16 cellular contexts compared by ENCODE assay signal in the genomic region with DNA sequence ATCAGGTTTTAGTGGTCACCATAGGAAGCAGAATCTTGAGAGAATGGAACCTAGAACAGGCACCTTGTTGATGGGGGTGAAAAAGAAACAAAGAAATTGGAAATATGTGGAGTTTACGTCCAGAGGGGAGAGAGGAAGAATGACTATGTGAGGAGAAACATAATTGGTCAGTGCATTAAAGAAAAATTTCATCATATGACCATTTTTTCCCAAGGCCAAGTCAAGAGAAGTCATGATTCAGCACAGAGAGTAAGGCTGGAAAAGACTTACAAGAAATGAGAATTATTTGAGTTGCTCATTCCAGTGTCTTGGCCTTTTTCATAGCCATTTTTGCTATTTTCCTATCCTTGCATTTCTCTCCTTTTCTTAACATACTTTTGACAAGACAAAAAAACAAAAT.
DNase-seq lines count a peak whose midpoint lies in the region; ATAC-seq and TF ChIP-seq lines count a peak whose summit lies in the region.
"Had no signal": no experiment of that assay in that cellular context is flagged by ENCODE, and none has a peak within 500 bp of the region (broad histone marks: within the 10 kb centered on the region; RNA-seq: fewer than 3 reads in every experiment).

No MANE protein-coding gene starts in this region.

- TF ChIP-seq CTCF in GM23338 (conservative IDR thresholded peaks at IDR 0.05; ENCODE audit: low read depth in 2 of 2) (no peak), RWPE2 (IDR thresholded peaks at IDR 0.05; ENCODE audit: poor library complexity, severe bottlenecking) (no peak), choroid plexus epithelial cell (conservative IDR thresholded peaks at IDR 0.05; ENCODE audit: low read depth, low read length) (no peak)

- peak overlapping the region; percentile 28; the same call in 1 of the 2 replicates for H2AFZ ChIP-seq in GM23338

- H3K9me3 ChIP-seq in RWPE2 (ENCODE audit: severe bottlenecking): no peaks in the 10 kb centered on the region
- H3K9me3 ChIP-seq: Caco-2, HAP-1 had no signal

- no peaks in the 10 kb centered on the region for H3K79me2 ChIP-seq in GM23338 (replicated peaks; ENCODE audit: insufficient read depth)

- no peaks in the 10 kb centered on the region for H3K27me3 ChIP-seq in GM23338 (ENCODE audit: insufficient read depth)
- H3K27me3 ChIP-seq in RWPE2 (ENCODE audit: insufficient read depth, poor library complexity, severe bottlenecking): no peaks in the 10 kb centered on the region

- DNase-seq in GM23338 (ENCODE audit: low spot score) (no peak), RWPE2 (ENCODE audit: low spot score) (no peak), choroid plexus epithelial cell (ENCODE audit: low read depth) (peak; percentile 30), SW 1271 (lab: John Stamatoyannopoulos, UW) (no peak), T-helper 1 cell (no peak), sciatic nerve (ENCODE audit: low spot score) (no peak)
- DNase-seq: ACHN; AML-193; Caco-2; CD4-positive, alpha-beta T cell; GDM1; KBM-7 had no signal

- H3K36me3 ChIP-seq in GM23338 (ENCODE audit: insufficient read depth): no peaks in the 10 kb centered on the region
- H3K36me3 ChIP-seq in RWPE2 (ENCODE audit: low read depth): no peaks in the 10 kb centered on the region
- H3K36me3 ChIP-seq: HAP-1 had no signal

- H3K4me3 Mint-ChIP-seq in GM23338: no peak overlapping the region
- H3K4me3 Mint-ChIP-seq: CD4-positive, alpha-beta T cell had no signal

- H3F3A ChIP-seq in GM23338 (replicated peaks; ENCODE audit: low read depth): no peaks in the 10 kb centered on the region

- no peaks in the 10 kb centered on the region for H3K36me3 Mint-ChIP-seq in GM23338 (ENCODE audit: low read depth)
- H3K36me3 Mint-ChIP-seq: IgD-negative memory B cell had no signal

- no peak overlapping the region for H3K4me2 ChIP-seq in GM23338

- no peak overlapping the region for H3K27ac ChIP-seq in GM23338 (ENCODE audit: low read depth)
- peak overlapping the region; percentile 63 for H3K27ac ChIP-seq in RWPE2 (ENCODE audit: poor library complexity, severe bottlenecking)
- H3K27ac ChIP-seq: C4-2B had no signal

- peaks cover 11% of the 10 kb centered on the region; the same call in 2 of the 3 replicates for H3K4me1 Mint-ChIP-seq in GM23338
- H3K4me1 Mint-ChIP-seq: IgD-negative memory B cell had no signal

- no peaks in the 10 kb centered on the region for H4K20me1 ChIP-seq in GM23338 (replicated peaks; ENCODE audit: insufficient read depth)

- H3K27me3 Mint-ChIP-seq in GM23338 (ENCODE audit: insufficient read depth, low read depth, poor library complexity): no peaks in the 10 kb centered on the region
- H3K27me3 Mint-ChIP-seq: CD4-positive, alpha-beta T cell; IgD-negative memory B cell had no signal

- H3K4me1 ChIP-seq in GM23338 (ENCODE audit: insufficient read depth) (peaks cover 18% of the 10 kb centered on the region), RWPE2 (ENCODE audit: insufficient read depth, poor library complexity, severe bottlenecking) (peaks cover 30% of the 10 kb centered on the region)
- H3K4me1 ChIP-seq: HAP-1 had no signal

- intact Hi-C loops in sciatic nerve (cut with DNase I): no loop called here

- no peak overlapping the region for H3K4me3 ChIP-seq in GM23338
- H3K4me3 ChIP-seq in RWPE2 (ENCODE audit: severe bottlenecking): no peak overlapping the region
- H3K4me3 ChIP-seq in choroid plexus epithelial cell (ENCODE audit: low read depth, low read length): no peak overlapping the region
- H3K4me3 ChIP-seq: HAP-1 had no signal

- H3K9me2 ChIP-seq in GM23338 (ENCODE audit: insufficient read depth): no peaks in the 10 kb centered on the region

- H3K9me3 Mint-ChIP-seq in GM23338: no peaks in the 10 kb centered on the region
- H3K9me3 Mint-ChIP-seq: CD4-positive, alpha-beta T cell had no signal

- ATAC-seq in GM23338 (no peak), RWPE2 (ENCODE audit: low read depth) (no peak), HG03108 (IDR thresholded peaks at IDR 0.05; ENCODE audit: unreplicated experiment) (no peak), sciatic nerve (no peak)

- no peak overlapping the region for H3K27ac Mint-ChIP-seq in GM23338
- H3K27ac Mint-ChIP-seq: CD4-positive, alpha-beta T cell; IgD-negative memory B cell had no signal

TF ChIP-seq in GM23338, 12 proteins besides CTCF, POLR2A, EP300 and RAD21 (continues in another document):
- TF ChIP-seq ZNF114 (CRISPR knock-in tag; IDR thresholded peaks at IDR 0.05) (no peak), CREB1 (CRISPR knock-in tag; IDR thresholded peaks at IDR 0.05; ENCODE audit: low read depth) (no peak), STAT1 (IDR thresholded peaks at IDR 0.05; ENCODE audit: unreplicated experiment) (no peak)
- TF ChIP-seq, protein P1, sequence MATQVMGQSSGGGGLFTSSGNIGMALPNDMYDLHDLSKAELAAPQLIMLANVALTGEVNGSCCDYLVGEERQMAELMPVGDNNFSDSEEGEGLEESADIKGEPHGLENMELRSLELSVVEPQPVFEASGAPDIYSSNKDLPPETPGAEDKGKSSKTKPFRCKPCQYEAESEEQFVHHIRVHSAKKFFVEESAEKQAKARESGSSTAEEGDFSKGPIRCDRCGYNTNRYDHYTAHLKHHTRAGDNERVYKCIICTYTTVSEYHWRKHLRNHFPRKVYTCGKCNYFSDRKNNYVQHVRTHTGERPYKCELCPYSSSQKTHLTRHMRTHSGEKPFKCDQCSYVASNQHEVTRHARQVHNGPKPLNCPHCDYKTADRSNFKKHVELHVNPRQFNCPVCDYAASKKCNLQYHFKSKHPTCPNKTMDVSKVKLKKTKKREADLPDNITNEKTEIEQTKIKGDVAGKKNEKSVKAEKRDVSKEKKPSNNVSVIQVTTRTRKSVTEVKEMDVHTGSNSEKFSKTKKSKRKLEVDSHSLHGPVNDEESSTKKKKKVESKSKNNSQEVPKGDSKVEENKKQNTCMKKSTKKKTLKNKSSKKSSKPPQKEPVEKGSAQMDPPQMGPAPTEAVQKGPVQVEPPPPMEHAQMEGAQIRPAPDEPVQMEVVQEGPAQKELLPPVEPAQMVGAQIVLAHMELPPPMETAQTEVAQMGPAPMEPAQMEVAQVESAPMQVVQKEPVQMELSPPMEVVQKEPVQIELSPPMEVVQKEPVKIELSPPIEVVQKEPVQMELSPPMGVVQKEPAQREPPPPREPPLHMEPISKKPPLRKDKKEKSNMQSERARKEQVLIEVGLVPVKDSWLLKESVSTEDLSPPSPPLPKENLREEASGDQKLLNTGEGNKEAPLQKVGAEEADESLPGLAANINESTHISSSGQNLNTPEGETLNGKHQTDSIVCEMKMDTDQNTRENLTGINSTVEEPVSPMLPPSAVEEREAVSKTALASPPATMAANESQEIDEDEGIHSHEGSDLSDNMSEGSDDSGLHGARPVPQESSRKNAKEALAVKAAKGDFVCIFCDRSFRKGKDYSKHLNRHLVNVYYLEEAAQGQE (IDR thresholded peaks at IDR 0.05; ENCODE audit: unreplicated experiment): no peak
- TF ChIP-seq, protein P2, sequence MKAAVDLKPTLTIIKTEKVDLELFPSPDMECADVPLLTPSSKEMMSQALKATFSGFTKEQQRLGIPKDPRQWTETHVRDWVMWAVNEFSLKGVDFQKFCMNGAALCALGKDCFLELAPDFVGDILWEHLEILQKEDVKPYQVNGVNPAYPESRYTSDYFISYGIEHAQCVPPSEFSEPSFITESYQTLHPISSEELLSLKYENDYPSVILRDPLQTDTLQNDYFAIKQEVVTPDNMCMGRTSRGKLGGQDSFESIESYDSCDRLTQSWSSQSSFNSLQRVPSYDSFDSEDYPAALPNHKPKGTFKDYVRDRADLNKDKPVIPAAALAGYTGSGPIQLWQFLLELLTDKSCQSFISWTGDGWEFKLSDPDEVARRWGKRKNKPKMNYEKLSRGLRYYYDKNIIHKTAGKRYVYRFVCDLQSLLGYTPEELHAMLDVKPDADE (IDR thresholded peaks at IDR 0.05): no peak
